1 cellular context compared by ENCODE assay signal in genomic region chr1:3745590-3746381, GRCh38.
TF ChIP-seq lines count a peak whose summit lies in the region.

No MANE protein-coding gene starts in this region.

TF ChIP-seq in GM12878, 131 proteins besides CTCF, POLR2A, EP300 and RAD21:
- TF ChIP-seq SKIL (IDR thresholded peaks at IDR 0.05; ENCODE audit: low read depth, poor library complexity, severe bottlenecking) = no peak
- TF ChIP-seq ZBTB33 (IDR thresholded peaks at IDR 0.05) = no peak
- TF ChIP-seq POU2F2 (IDR thresholded peaks at IDR 0.05; ENCODE audit: borderline replicate concordance, low read depth, low read length) = no peak
- TF ChIP-seq CEBPB (IDR thresholded peaks at IDR 0.05; ENCODE audit: borderline replicate concordance in 1 of 2, low read depth in 2 of 2, low read length in 2 of 2) = no peak
- no peak for TF ChIP-seq CREM (IDR thresholded peaks at IDR 0.05; ENCODE audit: low read depth)
- no peak for TF ChIP-seq ETV6 (conservative IDR thresholded peaks at IDR 0.05 in 1 of 2, IDR thresholded peaks at IDR 0.05 in 1 of 2; ENCODE audit: borderline replicate concordance in 1 of 2, low read depth in 1 of 2)
- TF ChIP-seq ZNF384 (IDR thresholded peaks at IDR 0.05; ENCODE audit: borderline replicate concordance, low read depth, low read length) = no peak
- TF ChIP-seq SREBF2 (IDR thresholded peaks at IDR 0.05; ENCODE audit: low read length) = no peak
- TF ChIP-seq JUNB (IDR thresholded peaks at IDR 0.05) = no peak
- TF ChIP-seq RUNX3 (IDR thresholded peaks at IDR 0.05; ENCODE audit: low read length) = no peak
- TF ChIP-seq HCFC1 (IDR thresholded peaks at IDR 0.05; ENCODE audit: low read length) = no peak
- TF ChIP-seq SREBF1 (IDR thresholded peaks at IDR 0.05; ENCODE audit: low read length) = no peak
- TF ChIP-seq TCF12 (IDR thresholded peaks at IDR 0.05; ENCODE audit: low read depth, low read length) = no peak
- no peak for TF ChIP-seq ZNF217 (IDR thresholded peaks at IDR 0.05)
- TF ChIP-seq YBX1 (IDR thresholded peaks at IDR 0.05) = no peak
